In genomic region chr12:50610171-50610570, GRCh38 we compare ENCODE assay signal across 17 cellular contexts.
DNase-seq lines count a peak whose midpoint lies in the region; ATAC-seq and TF ChIP-seq lines count a peak whose summit lies in the region.
"Had no signal": no experiment of that assay in that cellular context is flagged by ENCODE, and none has a peak within 500 bp of the region (broad histone marks: within the 10 kb centered on the region; RNA-seq: fewer than 3 reads in every experiment).

No MANE protein-coding gene starts in this region.

- TF ChIP-seq CTCF in left ventricle myocardium inferior (IDR thresholded peaks at IDR 0.05; ENCODE audit: borderline replicate concordance), result no peak
- no peak for TF ChIP-seq CTCF in endothelial cell (IDR thresholded peaks at IDR 0.05; ENCODE audit: unreplicated experiment)
- no peak for TF ChIP-seq CTCF in osteocyte (IDR thresholded peaks at IDR 0.05)

- H3K9me3 ChIP-seq in left ventricle myocardium inferior (replicated peaks), result no peaks in the 10 kb centered on the region
- H3K9me3 ChIP-seq: BLaER1, Caco-2 had no signal

- H3K4me1 ChIP-seq in left ventricle myocardium inferior, result peaks cover 78% of the 10 kb centered on the region

- H3K4me3 Mint-ChIP-seq in endothelial cell (ENCODE audit: unreplicated experiment) (no peak overlapping the region), osteocyte (ENCODE audit: unreplicated experiment) (no peak overlapping the region)
- H3K4me3 Mint-ChIP-seq: CD8-positive, alpha-beta memory T cell; GM23338; HFFc6 had no signal

- H3K27me3 Mint-ChIP-seq in endothelial cell (ENCODE audit: unreplicated experiment) (peaks cover 2% of the 10 kb centered on the region), osteocyte (ENCODE audit: unreplicated experiment) (no peaks in the 10 kb centered on the region)
- H3K27me3 Mint-ChIP-seq: CD8-positive, alpha-beta memory T cell had no signal

- ATAC-seq in Right ventricle myocardium inferior (no peak), GM18511 (IDR thresholded peaks at IDR 0.05; ENCODE audit: unreplicated experiment) (no peak)
- ATAC-seq: GM23338, HCT116 had no signal

- no peak overlapping the region for H3K4me3 ChIP-seq in left ventricle myocardium inferior
- H3K4me3 ChIP-seq: BLaER1, GM23338 had no signal

- H3K4me1 Mint-ChIP-seq in endothelial cell (ENCODE audit: unreplicated experiment), result peaks cover 25% of the 10 kb centered on the region
- H3K4me1 Mint-ChIP-seq in osteocyte (ENCODE audit: unreplicated experiment), result peaks cover 33% of the 10 kb centered on the region

- H3K27ac ChIP-seq in left ventricle myocardium inferior (replicated peaks), result peak overlapping the region; percentile 57
- H3K27ac ChIP-seq: BLaER1, HL-60 had no signal

- H3K9me3 Mint-ChIP-seq in endothelial cell (ENCODE audit: unreplicated experiment) (no peaks in the 10 kb centered on the region), osteocyte (ENCODE audit: unreplicated experiment) (no peaks in the 10 kb centered on the region)
- H3K9me3 Mint-ChIP-seq: CD8-positive, alpha-beta memory T cell; GM23338; HFFc6 had no signal

- no peaks in the 10 kb centered on the region for H3K27me3 ChIP-seq in left ventricle myocardium inferior (ENCODE audit: low read depth)
- H3K27me3 ChIP-seq: BLaER1 had no signal

- DNase-seq in left ventricle myocardium inferior, result no peak
- DNase-seq in Right ventricle myocardium inferior (ENCODE audit: missing footprints), result no peak
- no peak for DNase-seq in endothelial cell (ENCODE audit: low spot score)
- DNase-seq in osteocyte (ENCODE audit: extremely low spot score, unreplicated experiment), result no peak
- no peak for DNase-seq in COLO829 (ENCODE audit: low spot score)
- no peak for DNase-seq in NCI-H524 (lab: John Stamatoyannopoulos, UW)
- DNase-seq: 8988T; Caco-2; CD8-positive, alpha-beta memory T cell; GDM1; HFFc6; IMR-90 had no signal

- intact Hi-C loops in left ventricle myocardium inferior (cut with micrococcal nuclease) (no loop called here), Right ventricle myocardium inferior (cut with DNase I) (no loop called here)

- H3K36me3 Mint-ChIP-seq in endothelial cell (ENCODE audit: low read depth, unreplicated experiment) (peaks cover 3% of the 10 kb centered on the region), osteocyte (ENCODE audit: unreplicated experiment) (peaks cover 5% of the 10 kb centered on the region)

- peak overlapping the region; percentile 4 for H3K27ac Mint-ChIP-seq in endothelial cell (ENCODE audit: unreplicated experiment)
- peak overlapping the region; percentile 48 for H3K27ac Mint-ChIP-seq in osteocyte (ENCODE audit: unreplicated experiment)
- H3K27ac Mint-ChIP-seq: CD8-positive, alpha-beta memory T cell; GM23338 had no signal

- no peaks in the 10 kb centered on the region for H3K36me3 ChIP-seq in left ventricle myocardium inferior
